ENCODE assay signal across 8 cellular contexts in genomic region chr5:150489358-150490295, GRCh38. TPM values are rescaled to one million over a fixed set of nuclear protein-coding genes. Genes with fewer than 3 reads are reported as not detected.
A peak's percentile ranks its signal among the peaks of the same experiment; 100 is the strongest.
DNase-seq lines count a peak whose midpoint lies in the region; ATAC-seq and TF ChIP-seq lines count a peak whose summit lies in the region.

No MANE protein-coding gene starts in this region.

- H3K4me1 Mint-ChIP-seq in T-helper 17 cell = peaks cover 23% of the 10 kb centered on the region

- peaks cover 48% of the 10 kb centered on the region for H3K27me3 Mint-ChIP-seq in T-helper 17 cell

- H3K9me3 ChIP-seq in T-helper 17 cell (ENCODE audit: control insufficient read depth, low read length, poor library complexity, severe bottlenecking) (no peaks in the 10 kb centered on the region), left lung (no peaks in the 10 kb centered on the region), aorta (ENCODE audit: control insufficient read depth, low read length) (no peaks in the 10 kb centered on the region)

- peak; percentile 73 for DNase-seq in GM19238 (ENCODE audit: insufficient read length, low spot score)
- DNase-seq in T-helper 17 cell = no peak
- no peak for DNase-seq in left lung
- DNase-seq in aorta = peak in 1 of 2 donors; percentile 59
- DNase-seq in activated T-cell treated with anti-CD3 and anti-CD28 coated beads for 4 hours = no peak
- no peak for DNase-seq in T-helper 9 cell
- DNase-seq in activated CD4-positive, alpha-beta T cell treated with anti-CD3 and anti-CD28 coated beads for 4 hours = no peak

- intact Hi-C loops in left lung (cut with DNase I) = no loop called here
- intact Hi-C loops in aorta (cut with DNase I) = loop anchor here (5.0 to 10.0 kb wide), 2 partner anchors 33 to 55 kb away; no protein-coding TSS in a partner anchor

- TF ChIP-seq CTCF in left lung (IDR thresholded peaks at IDR 0.05) = no peak

- peaks cover 6% of the 10 kb centered on the region for H3K36me3 Mint-ChIP-seq in T-helper 17 cell (ENCODE audit: low read depth)

- ATAC-seq in HG03045 (IDR thresholded peaks at IDR 0.05; ENCODE audit: unreplicated experiment) = peak; percentile 82
- ATAC-seq in T-helper 17 cell = peak; percentile 46
- ATAC-seq in left lung = no peak
- no peak for ATAC-seq in aorta (ENCODE audit: low FRiP score)

- H3K36me3 ChIP-seq in left lung (peaks cover 0 to 8% of the 10 kb centered on the region in 2 donors), aorta (ENCODE audit: control insufficient read depth in 1 of 2, insufficient read depth in 2 of 2, low read length in 1 of 2) (no peaks in the 10 kb centered on the region)

- H3K27ac Mint-ChIP-seq in T-helper 17 cell = no peak overlapping the region

- H3K4me3 ChIP-seq in left lung (peak overlapping the region in 1 of 2 donors; percentile 11), aorta (ENCODE audit: low read length in 2 of 2) (no peak overlapping the region)

- peak overlapping the region; percentile 93 to 97 for H3K27ac ChIP-seq in left lung
- H3K27ac ChIP-seq in aorta (ENCODE audit: low read depth in 1 of 2, low read length in 2 of 2) = peak overlapping the region; percentile 98 to 99

- H3K4me1 ChIP-seq in left lung (peaks cover 49 to 78% of the 10 kb centered on the region in 2 donors), aorta (ENCODE audit: control insufficient read depth in 1 of 2, insufficient read depth in 2 of 2, low read length in 2 of 2) (peaks cover 12 to 25% of the 10 kb centered on the region in 2 donors)

- WGBS in aorta, 2 donors = 27 to 32% methylated on average over 9 of the region's 9 CpGs

- H3K27me3 ChIP-seq in left lung = no peaks in the 10 kb centered on the region
- H3K27me3 ChIP-seq in aorta (ENCODE audit: control insufficient read depth in 1 of 2, insufficient read depth in 2 of 2, low read length in 1 of 2) = no peaks in the 10 kb centered on the region

- H3K4me3 Mint-ChIP-seq in T-helper 17 cell = no peak overlapping the region

RNA-seq across cellular contexts. Expression of gene NDST1, which starts 18.3 kb away (rescaled TPM):
- total RNA-seq in T-helper 17 cell (10 to 100 TPM in 1 of 2 donors, 1 to 10 TPM in 1; 2.2 to 13.7 TPM), left lung (100 to 1,000 TPM in 1 of 2 donors, 10 to 100 TPM in 1; 89.3 to 100 TPM), aorta (100 to 1,000 TPM in 1 of 2 donors, 10 to 100 TPM in 1; 74.0 to 116 TPM)
- polyA plus RNA-seq in aorta = 10 to 100 TPM; 10.4 to 12.1 TPM

RNA-seq across cellular contexts. Expression of gene RPS14, which starts 40.1 kb away (rescaled TPM):
- total RNA-seq in T-helper 17 cell = 1,000 to 10,000 TPM; 3,455 to 4,953 TPM
- 1,000 to 10,000 TPM; 1,428 to 1,504 TPM for total RNA-seq in left lung
- total RNA-seq in aorta = 1,000 to 10,000 TPM; 1,419 to 1,480 TPM
- 1,000 to 10,000 TPM; 3,586 to 6,043 TPM for polyA plus RNA-seq in aorta

Comparison
In these comparisons a context has a peak if more than half of its experiments do, and no peak if none do; other contexts are left out.
1. ATAC-seq: peak in HG03045 (single experiment) and T-helper 17 cell (single experiment); none in left lung (single experiment) and aorta (single experiment).
2. RNA of gene NDST1, which starts 18.3 kb away (total RNA-seq): 74.0 to 116 TPM in aorta and 89.3 to 100 TPM in left lung; 2.2 to 13.7 TPM in T-helper 17 cell; every median in the first group is over 4 times any median in the second.
3. intact Hi-C loops: an anchor here in aorta (5.0 to 10.0 kb wide); none called in left lung.